ENCODE assay signal across 8 cellular contexts in the genomic region with DNA sequence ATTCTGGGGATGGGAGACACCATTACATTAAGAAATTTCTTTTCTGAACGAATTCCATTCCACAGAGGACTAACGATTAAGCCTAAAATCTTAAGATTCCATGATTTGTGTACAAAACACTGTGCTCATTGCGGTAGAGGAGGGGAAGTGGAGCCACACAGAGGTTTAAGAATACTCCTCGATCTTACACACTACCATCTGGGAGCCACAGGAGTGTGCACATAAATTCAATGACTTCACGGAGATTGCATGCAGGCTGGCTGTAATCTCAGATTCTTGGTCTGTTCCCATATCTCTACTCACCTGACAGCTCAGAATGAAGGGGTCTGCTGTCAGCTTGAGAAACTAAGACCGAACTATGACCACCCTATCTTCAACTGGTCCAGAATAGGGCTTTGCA. TPM values are rescaled to one million over a fixed set of nuclear protein-coding genes. Genes with fewer than 3 reads are reported as not detected.
DNase-seq lines count a peak whose midpoint lies in the region; ATAC-seq and TF ChIP-seq lines count a peak whose summit lies in the region.

No MANE protein-coding gene starts in this region.

- no peak for ATAC-seq in mucosa of descending colon

- in situ Hi-C loops in ACHN (cut with HindIII; ENCODE audit: low pct_ligation_motif_present, low pct_unique_long_range_greater_than_20kb, low sequenced_read_pairs) (no loop called here), mammary epithelial cell (cut with MboI; ENCODE audit: low sequenced_read_pairs in 2 of 2) (no loop called here)

- 0 out of 2 replicates have a peak, but pooled peaks cover 3% of the 10 kb centered on the region for H3K4me1 ChIP-seq in HUES48 (ENCODE audit: control insufficient read depth, insufficient read depth, low read length)
- H3K4me1 ChIP-seq in mammary epithelial cell (ENCODE audit: insufficient read depth, low read length) = peaks cover 26% of the 10 kb centered on the region
- peaks cover 17% of the 10 kb centered on the region for H3K4me1 ChIP-seq in mucosa of descending colon (ENCODE audit: low read depth)

- TF ChIP-seq CTCF in mammary epithelial cell (conservative IDR thresholded peaks at IDR 0.05 in 1 of 2, IDR thresholded peaks at IDR 0.05 in 1 of 2; ENCODE audit: extremely low read depth in 1 of 2, insufficient read depth in 1 of 2, low read depth in 1 of 2, low read length in 2 of 2) (no peak), mucosa of descending colon (IDR thresholded peaks at IDR 0.05) (no peak)

- no peaks in the 10 kb centered on the region for H4K20me1 ChIP-seq in mammary epithelial cell (ENCODE audit: insufficient read depth, low read length)

- H3K9ac ChIP-seq in HUES48 (ENCODE audit: low read depth, low read length) = peak overlapping the region; percentile 88
- H3K9ac ChIP-seq in mammary epithelial cell (ENCODE audit: insufficient read depth, low read length) = peak overlapping the region; percentile 99

- H3K36me3 ChIP-seq in HUES48 (ENCODE audit: control insufficient read depth, insufficient read depth, low read length) (peaks cover 13% of the 10 kb centered on the region), mammary epithelial cell (ENCODE audit: insufficient read depth, low read length) (peaks cover 8% of the 10 kb centered on the region), mucosa of descending colon (ENCODE audit: low read depth) (no peaks in the 10 kb centered on the region)

- no peak overlapping the region for H2AFZ ChIP-seq in mammary epithelial cell (ENCODE audit: low read depth, low read length)

- H3K79me2 ChIP-seq in mammary epithelial cell (ENCODE audit: insufficient read depth, low read length) = peaks cover 57% of the 10 kb centered on the region

- 4% methylated on average over 6 of the region's 6 CpGs for WGBS in mammary epithelial cell (ENCODE audit: low coverage, missing lambda C conversion rate)

- dilution Hi-C loops in mammary epithelial cell (cut with HindIII; ENCODE audit: low sequenced_read_pairs) = no loop called here

- BruUV-seq in mammary epithelial cell (replicated peaks; lab: Mats Ljungman, UMichigan) = no TSS peak

- peak overlapping the region; percentile 81 for H3K4me2 ChIP-seq in mammary epithelial cell (ENCODE audit: insufficient read depth, low read depth, low read length)

- CTCF ChIA-PET in mammary epithelial cell (lab: Charles Lee; ENCODE audit: low non-redundant PET) = interaction anchor here (0.7 kb wide), 1 partner anchor 21 kb away, joined by 3 read pairs; no protein-coding TSS in a partner anchor

- intact Hi-C loops in mammary epithelial cell (cut with micrococcal nuclease) (loop anchor here (10.0 kb wide), 1 partner anchor 897 kb away; a partner anchor contains a TSS), mucosa of descending colon (cut with DNase I, micrococcal nuclease) (no loop called here)

- DNase-seq in ACHN = peak; percentile 10
- DNase-seq in mammary epithelial cell = no peak
- no peak for DNase-seq in mucosa of descending colon
- no peak for DNase-seq in NCI-H1105 treated with DMSO at 0.1 percent for 48 hours (lab: John Stamatoyannopoulos, UW)
- no peak for DNase-seq in activated gamma-delta T cell (lab: John Stamatoyannopoulos, UW)
- DNase-seq in LoVo (ENCODE audit: low spot score) = no peak
- no peak for DNase-seq in C1 segment of cervical spinal cord (lab: John Stamatoyannopoulos, UW)

- no peaks in the 10 kb centered on the region for H3K27me3 ChIP-seq in HUES48 (ENCODE audit: control insufficient read depth, insufficient read depth, low read length)
- no peaks in the 10 kb centered on the region for H3K27me3 ChIP-seq in mammary epithelial cell (ENCODE audit: insufficient read depth, low read length)

- H3K27ac ChIP-seq in HUES48 (ENCODE audit: low read depth, low read length) (peak overlapping the region; percentile 98), mammary epithelial cell (ENCODE audit: insufficient read depth, low read depth, low read length) (peak overlapping the region; percentile 99)

- H3K9me3 ChIP-seq in HUES48 (ENCODE audit: control insufficient read depth, insufficient read depth, low read length) (no peaks in the 10 kb centered on the region), mammary epithelial cell (replicated peaks; ENCODE audit: insufficient read depth, low read length) (no peaks in the 10 kb centered on the region), mucosa of descending colon (no peaks in the 10 kb centered on the region)

- H3K4me3 ChIP-seq in HUES48 (ENCODE audit: low read depth, low read length) (peak overlapping the region; percentile 94), mammary epithelial cell (replicated peaks in 1 of 3; ENCODE audit: insufficient read depth in 1 of 3, low read depth in 2 of 3, low read length in 3 of 3) (peak overlapping the region; percentile 90 to 96 (median 94)), mucosa of descending colon (peak overlapping the region; percentile 90)

RNA-seq across cellular contexts. Expression of a gene that starts 0.8 kb away (rescaled TPM):
- total RNA-seq in mammary epithelial cell (10 to 100 TPM; 60.8 to 94.4 TPM), mucosa of descending colon (100 to 1,000 TPM in 2 of 3 donors, 10 to 100 TPM in 1; 83.8 to 167 (median 116) TPM)
- 31.0 TPM for polyA plus RNA-seq in mammary epithelial cell
- polyA minus RNA-seq in mammary epithelial cell = 30.0 TPM

RNA-seq across cellular contexts. Expression of a gene that starts 54.5 kb away (rescaled TPM):
- total RNA-seq in mammary epithelial cell (100 to 1,000 TPM in 1 of 2 donors, 10 to 100 TPM in 1; 65.7 to 101 TPM), mucosa of descending colon (10 to 100 TPM; 33.6 to 79.4 (median 51.4) TPM)
- 61.5 TPM for polyA plus RNA-seq in mammary epithelial cell
- polyA minus RNA-seq in mammary epithelial cell = 126 TPM

RNA-seq across cellular contexts. Expression of a gene that starts 55.2 kb away (rescaled TPM):
- total RNA-seq in mammary epithelial cell (100 to 1,000 TPM; 428 to 490 TPM), mucosa of descending colon (1 to 10 TPM in 2 of 3 donors, under 1 TPM in 1; 0.63 to 2.6 (median 2.3) TPM)
- 525 TPM for polyA plus RNA-seq in mammary epithelial cell
- 393 TPM for polyA minus RNA-seq in mammary epithelial cell

Comparison
In these comparisons a context has a peak if more than half of its experiments do, and no peak if none do; other contexts are left out.
1. RNA of a gene that starts 55.2 kb away (total RNA-seq): 428 to 490 TPM in mammary epithelial cell; 0.63 to 2.6 TPM in mucosa of descending colon; every median in the first group is over 100 times any median in the second.
2. Peak in every context shown above with its lines, with median percentiles within 50 percentile points of each other: H3K4me3 ChIP-seq.